Comparison of ENCODE assay signal across 16 cellular contexts in genomic region chr10:109721401-109722028, GRCh38.
A peak's percentile ranks its signal among the peaks of the same experiment; 100 is the strongest.
DNase-seq lines count a peak whose midpoint lies in the region; TF ChIP-seq lines count a peak whose summit lies in the region.
"Had no signal": no experiment of that assay in that cellular context is flagged by ENCODE, and none has a peak within 500 bp of the region (broad histone marks: within the 10 kb centered on the region; RNA-seq: fewer than 3 reads in every experiment).

No MANE protein-coding gene starts in this region.

- H3K4me1 Mint-ChIP-seq in HFFc6 (ENCODE audit: low read depth) = no peaks in the 10 kb centered on the region
- H3K4me1 Mint-ChIP-seq in neural crest cell = peaks cover 15% of the 10 kb centered on the region
- no peaks in the 10 kb centered on the region for H3K4me1 Mint-ChIP-seq in activated naive CD4-positive, alpha-beta T cell treated with anti-CD3 and anti-CD28 coated beads, Interleukin-2, amount 10 ng/mL, durations not matched to agents 7 days and 5 days
- H3K4me1 Mint-ChIP-seq: B cell; CD4-positive, CD25-positive, alpha-beta regulatory T cell; GM23338; H9 had no signal

- H3K27ac Mint-ChIP-seq in HFFc6 = no peak overlapping the region
- peak overlapping the region; percentile 12 for H3K27ac Mint-ChIP-seq in neural crest cell (ENCODE audit: unreplicated experiment)
- H3K27ac Mint-ChIP-seq in activated naive CD4-positive, alpha-beta T cell treated with anti-CD3 and anti-CD28 coated beads, Interleukin-2, amount 10 ng/mL, durations not matched to agents 7 days and 5 days = no peak overlapping the region
- H3K27ac Mint-ChIP-seq: B cell; CD4-positive, CD25-positive, alpha-beta regulatory T cell; CD8-positive, alpha-beta T cell; GM23338; H9 had no signal

- H3K4me3 ChIP-seq in fibroblast of villous mesenchyme (ENCODE audit: low read depth, low read length) = no peak overlapping the region
- H3K4me3 ChIP-seq: BLaER1, GM23338 had no signal

- peak; percentile 5 for DNase-seq in HFFc6
- peak; percentile 55 for DNase-seq in fibroblast of villous mesenchyme (ENCODE audit: low read depth)
- DNase-seq in neural crest cell (ENCODE audit: low read depth, low spot score) = no peak
- DNase-seq in activated CD8-positive, alpha-beta memory T cell treated with anti-CD3 and anti-CD28 coated beads, Interleukin-2, amount 50 U/mL, for 48 hours = no peak
- no peak for DNase-seq in D341Med (ENCODE audit: low spot score)
- no peak for DNase-seq in activated naive CD4-positive, alpha-beta T cell treated with anti-CD3 and anti-CD28 coated beads, Interleukin-2, amount 10 ng/mL, durations not matched to agents 7 days and 5 days
- DNase-seq: Caco-2; CD4-positive, CD25-positive, alpha-beta regulatory T cell; CD8-positive, alpha-beta T cell; DMS 273 treated with DMSO at 0.1 percent for 48 hours; DMS79; GF-D8; H9 had no signal

- H3K36me3 Mint-ChIP-seq in HFFc6 (ENCODE audit: low read depth) (no peaks in the 10 kb centered on the region), neural crest cell (ENCODE audit: low read depth) (no peaks in the 10 kb centered on the region)
- no peaks in the 10 kb centered on the region for H3K36me3 Mint-ChIP-seq in activated naive CD4-positive, alpha-beta T cell treated with anti-CD3 and anti-CD28 coated beads, Interleukin-2, amount 10 ng/mL, durations not matched to agents 7 days and 5 days
- H3K36me3 Mint-ChIP-seq: CD4-positive, CD25-positive, alpha-beta regulatory T cell; CD8-positive, alpha-beta T cell had no signal

- H3K4me3 Mint-ChIP-seq in HFFc6 (no peak overlapping the region), neural crest cell (no peak overlapping the region)
- H3K4me3 Mint-ChIP-seq in activated naive CD4-positive, alpha-beta T cell treated with anti-CD3 and anti-CD28 coated beads, Interleukin-2, amount 10 ng/mL, durations not matched to agents 7 days and 5 days = no peak overlapping the region
- H3K4me3 Mint-ChIP-seq: B cell; CD4-positive, CD25-positive, alpha-beta regulatory T cell; CD8-positive, alpha-beta T cell; GM23338; H9 had no signal

- H3K27me3 Mint-ChIP-seq in HFFc6 (ENCODE audit: insufficient read depth) = peaks cover 3% of the 10 kb centered on the region
- H3K27me3 Mint-ChIP-seq in neural crest cell (ENCODE audit: low read depth) = no peaks in the 10 kb centered on the region
- no peaks in the 10 kb centered on the region for H3K27me3 Mint-ChIP-seq in activated naive CD4-positive, alpha-beta T cell treated with anti-CD3 and anti-CD28 coated beads, Interleukin-2, amount 10 ng/mL, durations not matched to agents 7 days and 5 days
- H3K27me3 Mint-ChIP-seq: B cell had no signal

- TF ChIP-seq CTCF in HFFc6 (IDR thresholded peaks at IDR 0.05) = no peak
- no peak for TF ChIP-seq CTCF in fibroblast of villous mesenchyme (IDR thresholded peaks at IDR 0.05; ENCODE audit: insufficient read depth, low read depth, low read length)
- no peak for TF ChIP-seq CTCF in neural crest cell (conservative IDR thresholded peaks at IDR 0.05)

- peaks cover 10% of the 10 kb centered on the region for H3K9me3 Mint-ChIP-seq in HFFc6
- H3K9me3 Mint-ChIP-seq in neural crest cell = peaks cover 3% of the 10 kb centered on the region
- no peaks in the 10 kb centered on the region for H3K9me3 Mint-ChIP-seq in activated naive CD4-positive, alpha-beta T cell treated with anti-CD3 and anti-CD28 coated beads, Interleukin-2, amount 10 ng/mL, durations not matched to agents 7 days and 5 days
- H3K9me3 Mint-ChIP-seq: CD8-positive, alpha-beta T cell; GM23338; H9 had no signal

- CTCF ChIA-PET in activated naive CD4-positive, alpha-beta T cell treated with anti-CD3 and anti-CD28 coated beads, Interleukin-2, amount 10 ng/mL, durations not matched to agents 7 days and 5 days (lab: Charles Lee) = no interaction called here

Comparison
In these comparisons a context has a peak if more than half of its experiments do, and no peak if none do; other contexts are left out.
1. DNase-seq: peak in HFFc6 (single experiment) and fibroblast of villous mesenchyme (single experiment); none in neural crest cell (single experiment), activated CD8-positive, alpha-beta memory T cell treated with anti-CD3 and anti-CD28 coated beads, Interleukin-2, amount 50 U/mL, for 48 hours (single experiment), D341Med (single experiment) and activated naive CD4-positive, alpha-beta T cell treated with anti-CD3 and anti-CD28 coated beads, Interleukin-2, amount 10 ng/mL, durations not matched to agents 7 days and 5 days (single experiment).